ENCODE assay signal across 13 cellular contexts in the genomic region with DNA sequence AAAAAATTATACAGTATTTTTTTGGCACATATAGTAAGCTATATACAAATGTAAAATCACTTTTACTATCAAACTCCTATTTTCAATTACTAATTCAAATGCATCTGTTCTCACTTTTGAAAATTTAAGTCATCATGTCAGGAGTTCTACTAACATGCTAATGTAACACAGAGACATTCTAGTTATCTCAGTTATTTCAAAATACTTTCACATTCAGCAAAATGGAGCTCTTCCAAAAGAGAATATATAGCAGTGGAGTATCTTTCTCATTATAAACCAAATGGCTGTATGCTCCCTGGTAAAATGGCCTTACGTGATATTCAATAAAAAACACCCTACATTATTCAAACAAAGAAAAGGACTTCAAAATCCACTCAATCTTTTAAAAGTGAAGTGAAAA.
"Had no signal": no experiment of that assay in that cellular context is flagged by ENCODE, and none has a peak within 500 bp of the region (broad histone marks: within the 10 kb centered on the region; RNA-seq: fewer than 3 reads in every experiment).

No MANE protein-coding gene starts in this region.

- FAIRE-seq: endometrium had no signal

- DNase-seq: activated CD4-positive, alpha-beta memory T cell treated with anti-CD3 and anti-CD28 coated beads, Interleukin-2, amount 10 ng/mL, durations not matched to agents 7 days and 5 days; activated CD8-positive, alpha-beta memory T cell treated with anti-CD3 and anti-CD28 coated beads, Interleukin-2, amount 50 U/mL, for 4 hours; activated naive CD4-positive, alpha-beta T cell treated with anti-CD3 and anti-CD28 coated beads for 36 hours; body of pancreas; ovary; SJCRH30; SW 1271; transverse colon had no signal

- H3K4me3 Mint-ChIP-seq: activated CD4-positive, alpha-beta memory T cell treated with anti-CD3 and anti-CD28 coated beads, Interleukin-2, amount 10 ng/mL, durations not matched to agents 7 days and 5 days; activated naive CD4-positive, alpha-beta T cell treated with anti-CD3 and anti-CD28 coated beads for 36 hours; central memory CD8-positive, alpha-beta T cell; neural progenitor cell; T-helper 2 cell treated with Interferon-gamma antibody and Interleukin-4, amounts not matched to agents 5 μg/mL and 100 μg/mL, for 36 hours had no signal

- H3K4me3 ChIP-seq: body of pancreas, neural progenitor cell, ovary, SJCRH30, transverse colon had no signal

- H3K4me1 Mint-ChIP-seq: central memory CD8-positive, alpha-beta T cell; neural progenitor cell had no signal

- H3K9me3 Mint-ChIP-seq: activated CD4-positive, alpha-beta memory T cell treated with anti-CD3 and anti-CD28 coated beads, Interleukin-2, amount 10 ng/mL, durations not matched to agents 7 days and 5 days; activated naive CD4-positive, alpha-beta T cell treated with anti-CD3 and anti-CD28 coated beads for 36 hours; central memory CD8-positive, alpha-beta T cell; neural progenitor cell; T-helper 2 cell treated with Interferon-gamma antibody and Interleukin-4, amounts not matched to agents 5 μg/mL and 100 μg/mL, for 36 hours had no signal

- H3K27ac ChIP-seq: neural progenitor cell, ovary, SJCRH30, transverse colon had no signal

- H3K27ac Mint-ChIP-seq: activated CD4-positive, alpha-beta memory T cell treated with anti-CD3 and anti-CD28 coated beads, Interleukin-2, amount 10 ng/mL, durations not matched to agents 7 days and 5 days; activated naive CD4-positive, alpha-beta T cell treated with anti-CD3 and anti-CD28 coated beads for 36 hours; neural progenitor cell; T-helper 2 cell treated with Interferon-gamma antibody and Interleukin-4, amounts not matched to agents 5 μg/mL and 100 μg/mL, for 36 hours had no signal

- H3K27me3 Mint-ChIP-seq: activated CD4-positive, alpha-beta memory T cell treated with anti-CD3 and anti-CD28 coated beads, Interleukin-2, amount 10 ng/mL, durations not matched to agents 7 days and 5 days; central memory CD8-positive, alpha-beta T cell had no signal

- ATAC-seq: body of pancreas, esophagus mucosa had no signal
